7 cellular contexts compared by ENCODE assay signal in genomic region chr10:50052778-50053376, GRCh38. TPM values are rescaled to one million over a fixed set of nuclear protein-coding genes. Genes with fewer than 3 reads are reported as not detected.
DNase-seq lines count a peak whose midpoint lies in the region; ATAC-seq, FAIRE-seq and TF ChIP-seq lines count a peak whose summit lies in the region.
"Not testable (repeated sequence)": the region's sequence is repeated elsewhere in the genome, so short reads cannot be mapped to it uniquely, and the experiment has no call there.

No MANE protein-coding gene starts in this region.

- not testable (repeated sequence) for H3K36me3 Mint-ChIP-seq in astrocyte (ENCODE audit: low read depth, unreplicated experiment); progenitor cell of endocrine pancreas (ENCODE audit: insufficient read depth)

- H3K4me3 Mint-ChIP-seq in astrocyte (ENCODE audit: unreplicated experiment); progenitor cell of endocrine pancreas (ENCODE audit: low read depth): not testable (repeated sequence)

- FAIRE-seq in astrocyte (lab: Jason Lieb, UNC) = not testable (repeated sequence)

- peak overlapping the region; percentile 80 for H3K4me2 ChIP-seq in astrocyte (ENCODE audit: low read length)

- H3K4me3 ChIP-seq in astrocyte (ENCODE audit: insufficient read depth, low read depth, low read length); right atrium auricular region; lower lobe of right lung: not testable (repeated sequence)

- H3K79me2 ChIP-seq in astrocyte (ENCODE audit: insufficient read depth, low read length) = not testable (repeated sequence)

- H3K27ac ChIP-seq in astrocyte (ENCODE audit: low read depth, low read length) = not testable (repeated sequence)
- peak overlapping the region; percentile 31 to 78 for H3K27ac ChIP-seq in right atrium auricular region
- H3K27ac ChIP-seq in lower lobe of right lung = peak overlapping the region; percentile 77

- TF ChIP-seq CTCF in astrocyte (IDR thresholded peaks at IDR 0.05; ENCODE audit: insufficient read depth, low read depth, low read length); right atrium auricular region (IDR thresholded peaks at IDR 0.05); lower lobe of right lung (IDR thresholded peaks at IDR 0.05); progenitor cell of endocrine pancreas (IDR thresholded peaks at IDR 0.05; ENCODE audit: unreplicated experiment): not testable (repeated sequence)

- not testable (repeated sequence) for H3K9me3 ChIP-seq in astrocyte (ENCODE audit: insufficient read depth, low read depth, low read length); right atrium auricular region; lower lobe of right lung

- H4K20me1 ChIP-seq in astrocyte (ENCODE audit: insufficient read depth, low read length) = not testable (repeated sequence)

- not testable (repeated sequence) for H3K9ac ChIP-seq in astrocyte (ENCODE audit: low read length)

- not testable (repeated sequence) for H3K36me3 ChIP-seq in astrocyte (ENCODE audit: insufficient read depth, low read length); lower lobe of right lung
- H3K36me3 ChIP-seq in right atrium auricular region = peaks cover 14% of the 10 kb centered on the region

- not testable (repeated sequence) for H3K4me1 ChIP-seq in astrocyte (ENCODE audit: insufficient read depth, low read length); right atrium auricular region
- peaks cover 12% of the 10 kb centered on the region for H3K4me1 ChIP-seq in lower lobe of right lung

- ATAC-seq in GM19025 (IDR thresholded peaks at IDR 0.05; ENCODE audit: low read depth, unreplicated experiment) = peak; percentile 14
- peak; percentile 66 for ATAC-seq in Right ventricle myocardium inferior
- ATAC-seq in lower lobe of right lung = peak; percentile 43 to 64

- H3K27me3 Mint-ChIP-seq in astrocyte (ENCODE audit: low read depth, unreplicated experiment); progenitor cell of endocrine pancreas: not testable (repeated sequence)

- not testable (repeated sequence) for H3K9me3 Mint-ChIP-seq in astrocyte (ENCODE audit: unreplicated experiment); progenitor cell of endocrine pancreas (ENCODE audit: low read depth)

- H3K27ac Mint-ChIP-seq in astrocyte (ENCODE audit: unreplicated experiment) = not testable (repeated sequence)
- peak overlapping the region; percentile 29 for H3K27ac Mint-ChIP-seq in progenitor cell of endocrine pancreas

- intact Hi-C loops in Right ventricle myocardium inferior (cut with DNase I); lower lobe of right lung (cut with DNase I): not testable (repeated sequence)

- not testable (repeated sequence) for H2AFZ ChIP-seq in astrocyte (ENCODE audit: low read depth, low read length)

- peak; percentile 14 for DNase-seq in M059J (ENCODE audit: low read depth)
- not testable (repeated sequence) for DNase-seq in astrocyte (ENCODE audit: low read depth); Right ventricle myocardium inferior (ENCODE audit: missing footprints); right atrium auricular region (ENCODE audit: low spot score); lower lobe of right lung; progenitor cell of endocrine pancreas (ENCODE audit: low spot score, unreplicated experiment)

- not testable (repeated sequence) for H3K27me3 ChIP-seq in astrocyte (ENCODE audit: insufficient read depth, low read length); right atrium auricular region; lower lobe of right lung (ENCODE audit: low read depth)

- H3K4me1 Mint-ChIP-seq in astrocyte (ENCODE audit: low read depth, unreplicated experiment); progenitor cell of endocrine pancreas (ENCODE audit: low read depth): not testable (repeated sequence)

RNA-seq across cellular contexts. Expression of gene WASHC2A, which starts 14.9 kb away (rescaled TPM):
- 6.0 and 6.2 TPM in 2 replicates for total RNA-seq in M059J (2014; rRNA removed; shearing (Covaris generic))
- 40.7 and 41.2 TPM in 2 replicates for total RNA-seq in astrocyte
- 41.4 TPM for total RNA-seq in Right ventricle myocardium inferior
- 100 to 1,000 TPM in 1 of 2 donors, 10 to 100 TPM in 1; 78.9 to 183 TPM for total RNA-seq in right atrium auricular region
- 59.6 TPM for total RNA-seq in lower lobe of right lung
- total RNA-seq in progenitor cell of endocrine pancreas = 40.4 and 50.5 TPM in 2 replicates

Comparison
In these comparisons a context has a peak if more than half of its experiments do, and no peak if none do; other contexts are left out.
1. ATAC-seq: peak in every context shown above with its lines; median percentile 66 in Right ventricle myocardium inferior; 54 in lower lobe of right lung; 14 in GM19025.